In the genomic region with DNA sequence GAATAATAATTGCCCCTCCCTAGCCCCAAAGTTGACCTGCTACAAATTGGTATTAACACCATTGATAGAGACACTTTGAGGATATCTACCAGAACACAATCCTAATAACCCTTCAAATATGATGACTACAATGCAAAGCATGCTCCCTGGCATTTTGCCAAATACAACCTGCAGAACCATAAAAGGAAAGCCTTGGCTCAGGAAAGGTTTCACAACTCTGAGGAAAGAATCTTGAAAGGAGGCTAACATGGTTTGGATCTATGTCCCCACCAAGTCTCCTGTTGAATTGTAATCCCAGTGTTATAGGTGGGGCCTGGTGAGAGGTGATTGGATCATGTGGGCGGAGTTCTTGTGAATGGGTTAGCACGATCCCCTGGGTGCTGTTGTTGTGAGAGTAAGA, we compare ENCODE assay signal across 13 cellular contexts.
DNase-seq lines count a peak whose midpoint lies in the region; ATAC-seq and TF ChIP-seq lines count a peak whose summit lies in the region.
"Had no signal": no experiment of that assay in that cellular context is flagged by ENCODE, and none has a peak within 500 bp of the region (broad histone marks: within the 10 kb centered on the region; RNA-seq: fewer than 3 reads in every experiment).

No MANE protein-coding gene starts in this region.

- H3K4me3 ChIP-seq in GM23248 (no peak overlapping the region), astrocyte of the spinal cord (ENCODE audit: low read depth, low read length) (no peak overlapping the region)
- H3K4me3 ChIP-seq: gastrocnemius medialis, lower lobe of right lung, SJSA1 had no signal

- WGBS in GM23248 (ENCODE audit: low coverage in 1 of 2, low lambda C conversion rate in 2 of 2, missing lambda C conversion rate in 2 of 2), 2 experiments, result 58 to 72% methylated on average over 2 of the region's 2 CpGs

- H3K79me2 ChIP-seq in GM23248 (ENCODE audit: insufficient read depth), result no peaks in the 10 kb centered on the region

- ATAC-seq in HG02970 (IDR thresholded peaks at IDR 0.05; ENCODE audit: low FRiP score, unreplicated experiment), result no peak
- ATAC-seq: activated T-helper 17 cell treated with anti-CD3 and anti-CD28 coated beads, Interleukin-2, amount 50 U/mL, for 72 hours; gastrocnemius medialis had no signal

- no peaks in the 10 kb centered on the region for H3K9me3 ChIP-seq in GM23248 (ENCODE audit: low read depth)
- H3K9me3 ChIP-seq: gastrocnemius medialis, lower lobe of right lung, SJSA1 had no signal

- no peaks in the 10 kb centered on the region for H3F3A ChIP-seq in GM23248 (ENCODE audit: insufficient read depth)

- H3K36me3 ChIP-seq in GM23248 (ENCODE audit: low read depth), result no peaks in the 10 kb centered on the region
- H3K36me3 ChIP-seq: gastrocnemius medialis, lower lobe of right lung, SJSA1 had no signal

- H2AFZ ChIP-seq in GM23248, result no peak overlapping the region

- H3K4me2 ChIP-seq in GM23248 (ENCODE audit: unreplicated experiment), result no peak overlapping the region

- H3K27ac ChIP-seq in GM23248, result no peak overlapping the region
- no peak overlapping the region for H3K27ac ChIP-seq in substantia nigra (ENCODE audit: low read depth, low read length, poor library complexity, severe bottlenecking)
- H3K27ac ChIP-seq: gastrocnemius medialis, lower lobe of right lung, SJSA1 had no signal

- no peak overlapping the region for H3K9ac ChIP-seq in GM23248

- in situ Hi-C loops in GM23248 (cut with MboI), result no loop called here
- in situ Hi-C loops in astrocyte of the spinal cord (cut with HindIII; ENCODE audit: low sequenced_read_pairs), result no loop called here

- no peaks in the 10 kb centered on the region for H3K4me1 ChIP-seq in GM23248 (ENCODE audit: insufficient read depth)
- H3K4me1 ChIP-seq: gastrocnemius medialis, lower lobe of right lung, SJSA1 had no signal

- H4K20me1 ChIP-seq in GM23248 (ENCODE audit: insufficient read depth), result no peaks in the 10 kb centered on the region

- H3K9me2 ChIP-seq in GM23248 (ENCODE audit: insufficient read depth), result no peaks in the 10 kb centered on the region

- DNase-seq in GM23248, result peak; percentile 6
- DNase-seq in LHCN-M2 (ENCODE audit: low read depth), result peak; percentile 10
- peak; percentile 48 for DNase-seq in astrocyte of the spinal cord (ENCODE audit: low read depth, low spot score)
- DNase-seq in left kidney (ENCODE audit: low read depth, low spot score), result peak; percentile 17
- no peak for DNase-seq in substantia nigra (lab: John Stamatoyannopoulos, UW)
- DNase-seq in NOMO-1 treated with dmso at 0.1 percent for 144 hours (lab: John Stamatoyannopoulos, UW; ENCODE audit: unreplicated experiment), result no peak
- DNase-seq: gastrocnemius medialis; lower lobe of right lung; occipital lobe; stimulated activated naive CD4-positive, alpha-beta T cell had no signal

- no peak for TF ChIP-seq CTCF in astrocyte of the spinal cord (IDR thresholded peaks at IDR 0.05; ENCODE audit: low read depth, low read length)

- peaks cover 13% of the 10 kb centered on the region for H3K27me3 ChIP-seq in GM23248 (replicated peaks; ENCODE audit: insufficient read depth)
- H3K27me3 ChIP-seq: gastrocnemius medialis, SJSA1 had no signal

Comparison
In these comparisons a context has a peak if more than half of its experiments do, and no peak if none do; other contexts are left out.
1. DNase-seq: peak in GM23248 (single experiment), LHCN-M2 (single experiment), astrocyte of the spinal cord (single experiment) and left kidney (single experiment); none in substantia nigra (0 of 49) and NOMO-1 treated with dmso at 0.1 percent for 144 hours (single experiment).